5 cellular contexts compared by ENCODE assay signal in genomic region chr16:25426829-25427228, GRCh38.
"Had no signal": no experiment of that assay in that cellular context is flagged by ENCODE, and none has a peak within 500 bp of the region (broad histone marks: within the 10 kb centered on the region; RNA-seq: fewer than 3 reads in every experiment).

No MANE protein-coding gene starts in this region.

- ATAC-seq: GM23338, K562 had no signal

- DNase-seq: H9, HCEC 1CT, IMR-90 had no signal

- H3K4me3 ChIP-seq: GM23338, K562 had no signal
